8 cellular contexts compared by ENCODE assay signal in genomic region chr12:108854453-108855283, GRCh38. TPM values are rescaled to one million over a fixed set of nuclear protein-coding genes. Genes with fewer than 3 reads are reported as not detected.
DNase-seq lines count a peak whose midpoint lies in the region; TF ChIP-seq lines count a peak whose summit lies in the region.

No MANE protein-coding gene starts in this region.

- H3K9me3 Mint-ChIP-seq in activated naive CD8-positive, alpha-beta T cell (ENCODE audit: low read depth): peaks cover 3% of the 10 kb centered on the region
- peaks cover 6% of the 10 kb centered on the region for H3K9me3 Mint-ChIP-seq in activated naive CD8-positive, alpha-beta T cell treated with anti-CD3 and anti-CD28 coated beads for 36 hours
- H3K9me3 Mint-ChIP-seq in immature natural killer cell: no peaks in the 10 kb centered on the region

- peaks cover 3% of the 10 kb centered on the region for H3K36me3 Mint-ChIP-seq in activated naive CD8-positive, alpha-beta T cell
- peaks cover 30% of the 10 kb centered on the region for H3K36me3 Mint-ChIP-seq in activated naive CD8-positive, alpha-beta T cell treated with anti-CD3 and anti-CD28 coated beads for 36 hours
- peaks cover 4 to 13% (median 11%) of the 10 kb centered on the region in 3 donors for H3K36me3 Mint-ChIP-seq in immature natural killer cell

- WGBS in adrenal gland, 4 donors: 42 to 45% (median 42%) methylated on average over 12 to 13 of the region's 13 CpGs

- TF ChIP-seq CTCF in adrenal gland (IDR thresholded peaks at IDR 0.05): no peak

- peaks cover 45% of the 10 kb centered on the region for H3K4me1 Mint-ChIP-seq in activated naive CD8-positive, alpha-beta T cell (ENCODE audit: low read depth)
- peaks cover 44% of the 10 kb centered on the region for H3K4me1 Mint-ChIP-seq in activated naive CD8-positive, alpha-beta T cell treated with anti-CD3 and anti-CD28 coated beads for 36 hours
- H3K4me1 Mint-ChIP-seq in immature natural killer cell: peaks cover 56 to 71% of the 10 kb centered on the region in 2 donors

- no peaks in the 10 kb centered on the region for H3K27me3 Mint-ChIP-seq in activated naive CD8-positive, alpha-beta T cell
- peaks cover 12% of the 10 kb centered on the region for H3K27me3 Mint-ChIP-seq in activated naive CD8-positive, alpha-beta T cell treated with anti-CD3 and anti-CD28 coated beads for 36 hours
- peaks cover 18 to 30% (median 22%) of the 10 kb centered on the region in 3 donors for H3K27me3 Mint-ChIP-seq in immature natural killer cell (ENCODE audit: low read depth in 3 of 3)

- intact Hi-C loops in adrenal gland (cut with DNase I): no loop called here

- peak in 1 of 2 donors; percentile 59 for TF ChIP-seq POLR2A in adrenal gland (IDR thresholded peaks at IDR 0.05)

- in situ Hi-C loops in KBM-7 (cut with MboI; ENCODE audit: low pct_unique_long_range_greater_than_20kb, low sequenced_read_pairs): no loop called here

- H3K4me3 Mint-ChIP-seq in activated naive CD8-positive, alpha-beta T cell: peak overlapping the region; percentile 44
- H3K4me3 Mint-ChIP-seq in activated naive CD8-positive, alpha-beta T cell treated with anti-CD3 and anti-CD28 coated beads for 36 hours: no peak overlapping the region
- H3K4me3 Mint-ChIP-seq in immature natural killer cell: peak overlapping the region in 3 of 5 donors; percentile 58 to 99 (median 95)

- no peak overlapping the region for H3K4me3 ChIP-seq in adrenal gland

- H3K9me3 ChIP-seq in adrenal gland (replicated peaks in 1 of 3): no peaks in the 10 kb centered on the region

- peaks cover 30 to 67% of the 10 kb centered on the region in 2 donors for H3K4me1 ChIP-seq in adrenal gland (replicated peaks in 1 of 2)

- H3K36me3 ChIP-seq in adrenal gland (replicated peaks in 1 of 2): peaks cover 0 to 11% of the 10 kb centered on the region in 2 donors

- peak overlapping the region; percentile 76 to 100 (median 91) for H3K27ac ChIP-seq in adrenal gland
- H3K27ac ChIP-seq in substantia nigra (ENCODE audit: low read depth, low read length, poor library complexity, severe bottlenecking): peak overlapping the region; percentile 36

- H3K27me3 ChIP-seq in adrenal gland: no peaks in the 10 kb centered on the region

- no peak for DNase-seq in activated naive CD8-positive, alpha-beta T cell treated with anti-CD3 and anti-CD28 coated beads for 36 hours
- DNase-seq in adrenal gland (peak in 6 of 7 donors; percentile 65 to 82 (median 68)), immature natural killer cell (no peak), substantia nigra (lab: John Stamatoyannopoulos, UW) (no peak), AML-193 (lab: John Stamatoyannopoulos, UW) (no peak), KBM-7 (no peak)
- no peak for DNase-seq in activated naive CD4-positive, alpha-beta T cell (lab: John Stamatoyannopoulos, UW)

- H3K27ac Mint-ChIP-seq in activated naive CD8-positive, alpha-beta T cell: peak overlapping the region; percentile 68
- H3K27ac Mint-ChIP-seq in activated naive CD8-positive, alpha-beta T cell treated with anti-CD3 and anti-CD28 coated beads for 36 hours: no peak overlapping the region
- peak overlapping the region; percentile 95 to 100 (median 97) for H3K27ac Mint-ChIP-seq in immature natural killer cell

RNA-seq across cellular contexts. Expression of gene SSH1, which starts 2.7 kb away (rescaled TPM):
- 10 to 100 TPM; 20.7 to 26.9 TPM for total RNA-seq in activated naive CD8-positive, alpha-beta T cell treated with anti-CD3 and anti-CD28 coated beads for 36 hours
- 10 to 100 TPM; 12.8 to 40.1 (median 24.9) TPM for total RNA-seq in adrenal gland
- polyA plus RNA-seq in adrenal gland (1 to 10 TPM; 5.3 to 9.4 (median 7.8) TPM), immature natural killer cell (10 to 100 TPM in 2 of 3 donors, under 1 TPM in 1; 0.66 to 34.9 (median 11.9) TPM)

RNA-seq across cellular contexts. Expression of gene DAO, which starts 25.2 kb away (rescaled TPM):
- total RNA-seq in activated naive CD8-positive, alpha-beta T cell treated with anti-CD3 and anti-CD28 coated beads for 36 hours: not detected
- total RNA-seq in adrenal gland: not detected
- polyA plus RNA-seq in adrenal gland (not detected), immature natural killer cell (not detected)

Comparison
In these comparisons a context has a peak if more than half of its experiments do, and no peak if none do; other contexts are left out.
1. DNase-seq: peak in adrenal gland (6 of 7); none in activated naive CD8-positive, alpha-beta T cell treated with anti-CD3 and anti-CD28 coated beads for 36 hours (single experiment), immature natural killer cell (0 of 3), substantia nigra (0 of 49), AML-193 (0 of 2), activated naive CD4-positive, alpha-beta T cell (0 of 4) and KBM-7 (single experiment).